In genomic region chr3:136292500-136292899, GRCh38 we compare ENCODE assay signal across 1 cellular context.
A peak's percentile ranks its signal among the peaks of the same experiment; 100 is the strongest.
TF ChIP-seq lines count a peak whose summit lies in the region.

No MANE protein-coding gene starts in this region.

TF ChIP-seq in HepG2, 621 proteins besides CTCF, POLR2A, EP300 and RAD21 (continued from another document and continues in another):
- no peak for TF ChIP-seq TCF7L2 (IDR thresholded peaks at IDR 0.05; ENCODE audit: low read depth, low read length)
- TF ChIP-seq CHD4 (IDR thresholded peaks at IDR 0.05; ENCODE audit: borderline replicate concordance, low read length) = no peak
- no peak for TF ChIP-seq ZNF564 (CRISPR knock-in tag; IDR thresholded peaks at IDR 0.05)
- no peak for TF ChIP-seq RCOR2 (CRISPR knock-in tag; IDR thresholded peaks at IDR 0.05)
- TF ChIP-seq, protein P1, sequence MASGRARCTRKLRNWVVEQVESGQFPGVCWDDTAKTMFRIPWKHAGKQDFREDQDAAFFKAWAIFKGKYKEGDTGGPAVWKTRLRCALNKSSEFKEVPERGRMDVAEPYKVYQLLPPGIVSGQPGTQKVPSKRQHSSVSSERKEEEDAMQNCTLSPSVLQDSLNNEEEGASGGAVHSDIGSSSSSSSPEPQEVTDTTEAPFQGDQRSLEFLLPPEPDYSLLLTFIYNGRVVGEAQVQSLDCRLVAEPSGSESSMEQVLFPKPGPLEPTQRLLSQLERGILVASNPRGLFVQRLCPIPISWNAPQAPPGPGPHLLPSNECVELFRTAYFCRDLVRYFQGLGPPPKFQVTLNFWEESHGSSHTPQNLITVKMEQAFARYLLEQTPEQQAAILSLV (CRISPR knock-in tag; IDR thresholded peaks at IDR 0.05; ENCODE audit: borderline replicate concordance) = no peak
- TF ChIP-seq DDIT3 (CRISPR knock-in tag; IDR thresholded peaks at IDR 0.05) = no peak
- TF ChIP-seq ZNF503 (CRISPR knock-in tag; IDR thresholded peaks at IDR 0.05) = peak; percentile 60; the same call in 1 of the 2 replicates
- peak; percentile 70; the same call in 1 of the 2 replicates for TF ChIP-seq HHEX (CRISPR knock-in tag; IDR thresholded peaks at IDR 0.05)
- no peak for TF ChIP-seq ZBTB7B (CRISPR knock-in tag; IDR thresholded peaks at IDR 0.05)
- TF ChIP-seq, protein P2, sequence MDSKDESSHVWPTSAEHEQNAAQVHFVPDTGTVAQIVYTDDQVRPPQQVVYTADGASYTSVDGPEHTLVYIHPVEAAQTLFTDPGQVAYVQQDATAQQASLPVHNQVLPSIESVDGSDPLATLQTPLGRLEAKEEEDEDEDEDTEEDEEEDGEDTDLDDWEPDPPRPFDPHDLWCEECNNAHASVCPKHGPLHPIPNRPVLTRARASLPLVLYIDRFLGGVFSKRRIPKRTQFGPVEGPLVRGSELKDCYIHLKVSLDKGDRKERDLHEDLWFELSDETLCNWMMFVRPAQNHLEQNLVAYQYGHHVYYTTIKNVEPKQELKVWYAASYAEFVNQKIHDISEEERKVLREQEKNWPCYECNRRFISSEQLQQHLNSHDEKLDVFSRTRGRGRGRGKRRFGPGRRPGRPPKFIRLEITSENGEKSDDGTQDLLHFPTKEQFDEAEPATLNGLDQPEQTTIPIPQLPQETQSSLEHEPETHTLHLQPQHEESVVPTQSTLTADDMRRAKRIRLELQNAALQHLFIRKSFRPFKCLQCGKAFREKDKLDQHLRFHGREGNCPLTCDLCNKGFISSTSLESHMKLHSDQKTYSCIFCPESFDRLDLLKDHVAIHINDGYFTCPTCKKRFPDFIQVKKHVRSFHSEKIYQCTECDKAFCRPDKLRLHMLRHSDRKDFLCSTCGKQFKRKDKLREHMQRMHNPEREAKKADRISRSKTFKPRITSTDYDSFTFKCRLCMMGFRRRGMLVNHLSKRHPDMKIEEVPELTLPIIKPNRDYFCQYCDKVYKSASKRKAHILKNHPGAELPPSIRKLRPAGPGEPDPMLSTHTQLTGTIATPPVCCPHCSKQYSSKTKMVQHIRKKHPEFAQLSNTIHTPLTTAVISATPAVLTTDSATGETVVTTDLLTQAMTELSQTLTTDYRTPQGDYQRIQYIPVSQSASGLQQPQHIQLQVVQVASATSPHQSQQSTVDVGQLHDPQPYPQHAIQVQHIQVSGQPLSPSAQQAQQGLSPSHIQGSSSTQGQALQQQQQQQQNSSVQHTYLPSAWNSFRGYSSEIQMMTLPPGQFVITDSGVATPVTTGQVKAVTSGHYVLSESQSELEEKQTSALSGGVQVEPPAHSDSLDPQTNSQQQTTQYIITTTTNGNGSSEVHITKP (CRISPR knock-in tag; IDR thresholded peaks at IDR 0.05; ENCODE audit: low read depth) = no peak
- no peak for TF ChIP-seq TOPORS (CRISPR knock-in tag; IDR thresholded peaks at IDR 0.05)
- TF ChIP-seq BORCS8-MEF2B (CRISPR knock-in tag; IDR thresholded peaks at IDR 0.05) = no peak
- no peak for TF ChIP-seq ZNF282 (IDR thresholded peaks at IDR 0.05; ENCODE audit: partially characterized antibody)
- no peak for TF ChIP-seq SOX13 (IDR thresholded peaks at IDR 0.05)
- TF ChIP-seq SOX13 (CRISPR knock-in tag; conservative IDR thresholded peaks at IDR 0.05 in 1 of 2, IDR thresholded peaks at IDR 0.05 in 1 of 2) = peak in 1 of 2 experiments; percentile 58; a peak in 1 of 4 replicates
- TF ChIP-seq MZF1 (CRISPR knock-in tag; IDR thresholded peaks at IDR 0.05; ENCODE audit: borderline replicate concordance) = no peak
- TF ChIP-seq ZNF280B (CRISPR knock-in tag; IDR thresholded peaks at IDR 0.05; ENCODE audit: borderline replicate concordance) = no peak
- TF ChIP-seq, protein P3, sequence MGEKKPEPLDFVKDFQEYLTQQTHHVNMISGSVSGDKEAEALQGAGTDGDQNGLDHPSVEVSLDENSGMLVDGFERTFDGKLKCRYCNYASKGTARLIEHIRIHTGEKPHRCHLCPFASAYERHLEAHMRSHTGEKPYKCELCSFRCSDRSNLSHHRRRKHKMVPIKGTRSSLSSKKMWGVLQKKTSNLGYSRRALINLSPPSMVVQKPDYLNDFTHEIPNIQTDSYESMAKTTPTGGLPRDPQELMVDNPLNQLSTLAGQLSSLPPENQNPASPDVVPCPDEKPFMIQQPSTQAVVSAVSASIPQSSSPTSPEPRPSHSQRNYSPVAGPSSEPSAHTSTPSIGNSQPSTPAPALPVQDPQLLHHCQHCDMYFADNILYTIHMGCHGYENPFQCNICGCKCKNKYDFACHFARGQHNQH (CRISPR knock-in tag; IDR thresholded peaks at IDR 0.05) = no peak
- no peak for TF ChIP-seq HOXA7 (CRISPR knock-in tag; IDR thresholded peaks at IDR 0.05)
- peak; percentile 76; the same call in 1 of the 2 replicates for TF ChIP-seq TBX3 (IDR thresholded peaks at IDR 0.05; ENCODE audit: borderline replicate concordance)
- TF ChIP-seq ATF2 (CRISPR knock-in tag; IDR thresholded peaks at IDR 0.05) = no peak
- TF ChIP-seq ATRX (CRISPR knock-in tag; IDR thresholded peaks at IDR 0.05; ENCODE audit: borderline replicate concordance) = no peak
- no peak for TF ChIP-seq ZNF589 (CRISPR knock-in tag; conservative IDR thresholded peaks at IDR 0.05)
- TF ChIP-seq, protein P4, sequence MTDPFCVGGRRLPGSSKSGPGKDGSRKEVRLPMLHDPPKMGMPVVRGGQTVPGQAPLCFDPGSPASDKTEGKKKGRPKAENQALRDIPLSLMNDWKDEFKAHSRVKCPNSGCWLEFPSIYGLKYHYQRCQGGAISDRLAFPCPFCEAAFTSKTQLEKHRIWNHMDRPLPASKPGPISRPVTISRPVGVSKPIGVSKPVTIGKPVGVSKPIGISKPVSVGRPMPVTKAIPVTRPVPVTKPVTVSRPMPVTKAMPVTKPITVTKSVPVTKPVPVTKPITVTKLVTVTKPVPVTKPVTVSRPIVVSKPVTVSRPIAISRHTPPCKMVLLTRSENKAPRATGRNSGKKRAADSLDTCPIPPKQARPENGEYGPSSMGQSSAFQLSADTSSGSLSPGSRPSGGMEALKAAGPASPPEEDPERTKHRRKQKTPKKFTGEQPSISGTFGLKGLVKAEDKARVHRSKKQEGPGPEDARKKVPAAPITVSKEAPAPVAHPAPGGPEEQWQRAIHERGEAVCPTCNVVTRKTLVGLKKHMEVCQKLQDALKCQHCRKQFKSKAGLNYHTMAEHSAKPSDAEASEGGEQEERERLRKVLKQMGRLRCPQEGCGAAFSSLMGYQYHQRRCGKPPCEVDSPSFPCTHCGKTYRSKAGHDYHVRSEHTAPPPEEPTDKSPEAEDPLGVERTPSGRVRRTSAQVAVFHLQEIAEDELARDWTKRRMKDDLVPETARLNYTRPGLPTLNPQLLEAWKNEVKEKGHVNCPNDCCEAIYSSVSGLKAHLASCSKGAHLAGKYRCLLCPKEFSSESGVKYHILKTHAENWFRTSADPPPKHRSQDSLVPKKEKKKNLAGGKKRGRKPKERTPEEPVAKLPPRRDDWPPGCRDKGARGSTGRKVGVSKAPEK (CRISPR knock-in tag; IDR thresholded peaks at IDR 0.05; ENCODE audit: borderline replicate concordance) = no peak
- TF ChIP-seq ZNF331 (CRISPR knock-in tag; IDR thresholded peaks at IDR 0.05) = no peak
- TF ChIP-seq ZNF749 (CRISPR knock-in tag; IDR thresholded peaks at IDR 0.05; ENCODE audit: borderline replicate concordance) = no peak
- no peak for TF ChIP-seq HMGA1 (CRISPR knock-in tag; conservative IDR thresholded peaks at IDR 0.05)
- TF ChIP-seq ZNF674 (CRISPR knock-in tag; IDR thresholded peaks at IDR 0.05; ENCODE audit: low read depth) = no peak
- no peak for TF ChIP-seq ZNF136 (CRISPR knock-in tag; IDR thresholded peaks at IDR 0.05; ENCODE audit: low read depth)
- no peak for TF ChIP-seq FOXA1 (IDR thresholded peaks at IDR 0.05)
- TF ChIP-seq FOXA1 (CRISPR knock-in tag; IDR thresholded peaks at IDR 0.05) = peak; percentile 9; the same call in 1 of the 2 replicates
- no peak for TF ChIP-seq ZNF713 (CRISPR knock-in tag; IDR thresholded peaks at IDR 0.05)
- TF ChIP-seq ZNF839 (CRISPR knock-in tag; IDR thresholded peaks at IDR 0.05; ENCODE audit: borderline replicate concordance) = no peak
- no peak for TF ChIP-seq ZNF530 (CRISPR knock-in tag; IDR thresholded peaks at IDR 0.05; ENCODE audit: low read depth)
- TF ChIP-seq ZNF546 (CRISPR knock-in tag; conservative IDR thresholded peaks at IDR 0.05) = no peak
- TF ChIP-seq SIN3B (IDR thresholded peaks at IDR 0.05; ENCODE audit: low read length) = no peak
- TF ChIP-seq NFYB (CRISPR knock-in tag; IDR thresholded peaks at IDR 0.05) = no peak
- no peak for TF ChIP-seq SETDB1 (CRISPR knock-in tag; IDR thresholded peaks at IDR 0.05; ENCODE audit: borderline replicate concordance)
- TF ChIP-seq POGZ (CRISPR knock-in tag; IDR thresholded peaks at IDR 0.05) = no peak
- TF ChIP-seq, protein P5, sequence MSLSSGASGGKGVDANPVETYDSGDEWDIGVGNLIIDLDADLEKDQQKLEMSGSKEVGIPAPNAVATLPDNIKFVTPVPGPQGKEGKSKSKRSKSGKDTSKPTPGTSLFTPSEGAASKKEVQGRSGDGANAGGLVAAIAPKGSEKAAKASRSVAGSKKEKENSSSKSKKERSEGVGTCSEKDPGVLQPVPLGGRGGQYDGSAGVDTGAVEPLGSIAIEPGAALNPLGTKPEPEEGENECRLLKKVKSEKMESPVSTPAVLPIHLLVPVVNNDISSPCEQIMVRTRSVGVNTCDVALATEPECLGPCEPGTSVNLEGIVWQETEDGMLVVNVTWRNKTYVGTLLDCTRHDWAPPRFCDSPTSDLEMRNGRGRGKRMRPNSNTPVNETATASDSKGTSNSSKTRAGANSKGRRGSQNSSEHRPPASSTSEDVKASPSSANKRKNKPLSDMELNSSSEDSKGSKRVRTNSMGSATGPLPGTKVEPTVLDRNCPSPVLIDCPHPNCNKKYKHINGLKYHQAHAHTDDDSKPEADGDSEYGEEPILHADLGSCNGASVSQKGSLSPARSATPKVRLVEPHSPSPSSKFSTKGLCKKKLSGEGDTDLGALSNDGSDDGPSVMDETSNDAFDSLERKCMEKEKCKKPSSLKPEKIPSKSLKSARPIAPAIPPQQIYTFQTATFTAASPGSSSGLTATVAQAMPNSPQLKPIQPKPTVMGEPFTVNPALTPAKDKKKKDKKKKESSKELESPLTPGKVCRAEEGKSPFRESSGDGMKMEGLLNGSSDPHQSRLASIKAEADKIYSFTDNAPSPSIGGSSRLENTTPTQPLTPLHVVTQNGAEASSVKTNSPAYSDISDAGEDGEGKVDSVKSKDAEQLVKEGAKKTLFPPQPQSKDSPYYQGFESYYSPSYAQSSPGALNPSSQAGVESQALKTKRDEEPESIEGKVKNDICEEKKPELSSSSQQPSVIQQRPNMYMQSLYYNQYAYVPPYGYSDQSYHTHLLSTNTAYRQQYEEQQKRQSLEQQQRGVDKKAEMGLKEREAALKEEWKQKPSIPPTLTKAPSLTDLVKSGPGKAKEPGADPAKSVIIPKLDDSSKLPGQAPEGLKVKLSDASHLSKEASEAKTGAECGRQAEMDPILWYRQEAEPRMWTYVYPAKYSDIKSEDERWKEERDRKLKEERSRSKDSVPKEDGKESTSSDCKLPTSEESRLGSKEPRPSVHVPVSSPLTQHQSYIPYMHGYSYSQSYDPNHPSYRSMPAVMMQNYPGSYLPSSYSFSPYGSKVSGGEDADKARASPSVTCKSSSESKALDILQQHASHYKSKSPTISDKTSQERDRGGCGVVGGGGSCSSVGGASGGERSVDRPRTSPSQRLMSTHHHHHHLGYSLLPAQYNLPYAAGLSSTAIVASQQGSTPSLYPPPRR (CRISPR knock-in tag; IDR thresholded peaks at IDR 0.05; ENCODE audit: borderline replicate concordance) = peak; percentile 87
- no peak for TF ChIP-seq ZNF234 (CRISPR knock-in tag; conservative IDR thresholded peaks at IDR 0.05)
- no peak for TF ChIP-seq ZNF333 (CRISPR knock-in tag; IDR thresholded peaks at IDR 0.05; ENCODE audit: borderline replicate concordance)
- TF ChIP-seq ZSCAN29 (CRISPR knock-in tag; conservative IDR thresholded peaks at IDR 0.05) = no peak
- no peak for TF ChIP-seq MYNN (CRISPR knock-in tag; IDR thresholded peaks at IDR 0.05; ENCODE audit: low read depth)
- TF ChIP-seq ONECUT2 (CRISPR knock-in tag; IDR thresholded peaks at IDR 0.05) = 0 out of 2 replicates have a peak, but pooled peaks have one; percentile 37
- TF ChIP-seq ZNF230 (CRISPR knock-in tag; IDR thresholded peaks at IDR 0.05) = no peak
